24 cellular contexts compared by ENCODE assay signal in genomic region chr12:91937033-91937432, GRCh38.
"Had no signal": no experiment of that assay in that cellular context is flagged by ENCODE, and none has a peak within 500 bp of the region (broad histone marks: within the 10 kb centered on the region; RNA-seq: fewer than 3 reads in every experiment).

No MANE protein-coding gene starts in this region.

- ATAC-seq: effector memory CD8-positive, alpha-beta T cell; gastroesophageal sphincter; heart left ventricle; left ventricle myocardium superior; lower lobe of right lung; naive thymus-derived CD8-positive, alpha-beta T cell; pancreas; right cardiac atrium; stimulated activated memory B cell treated with anti-CD40 and anti-IgM and Interleukin-4, amounts not matched to agents 10 μg/mL and 1 μg/mL and 100 μg/mL, for 72 hours; stimulated activated naive CD8-positive, alpha-beta T cell treated with anti-CD3 and anti-CD28 coated beads, Interleukin-15, Interleukin-2, amounts not matched to agents 100 U/mL and 50 U/mL, for 24 hours had no signal

- H3K4me3 ChIP-seq: gastroesophageal sphincter, heart left ventricle, hepatocyte, lower lobe of right lung, pancreas, sigmoid colon, spleen, testis, tibial artery had no signal

- H3K27me3 Mint-ChIP-seq: effector memory CD8-positive, alpha-beta T cell; naive thymus-derived CD8-positive, alpha-beta T cell; stimulated activated memory B cell treated with anti-CD40 and anti-IgM and Interleukin-4, amounts not matched to agents 10 μg/mL and 1 μg/mL and 100 μg/mL, for 72 hours; type B pancreatic cell had no signal

- H3K9me3 Mint-ChIP-seq: effector memory CD8-positive, alpha-beta T cell; nephron progenitor cell had no signal

- H3K36me3 Mint-ChIP-seq: type B pancreatic cell had no signal

- H3K4me1 ChIP-seq: gastroesophageal sphincter, heart left ventricle, lower lobe of right lung, sigmoid colon, testis, tibial artery had no signal

- H3K27ac ChIP-seq: gastroesophageal sphincter, heart left ventricle, hepatocyte, lower lobe of right lung, pancreas, sigmoid colon, spleen, testis, tibial artery had no signal

- H2AFZ ChIP-seq: hepatocyte had no signal

- H3K4me3 Mint-ChIP-seq: effector memory CD8-positive, alpha-beta T cell; naive thymus-derived CD8-positive, alpha-beta T cell; nephron progenitor cell; stimulated activated memory B cell treated with anti-CD40 and anti-IgM and Interleukin-4, amounts not matched to agents 10 μg/mL and 1 μg/mL and 100 μg/mL, for 72 hours; type B pancreatic cell had no signal

- H3K9me3 ChIP-seq: gastroesophageal sphincter, heart left ventricle, lower lobe of right lung, pancreas, sigmoid colon, testis, tibial artery had no signal

- H3K27ac Mint-ChIP-seq: effector memory CD8-positive, alpha-beta T cell; stimulated activated memory B cell treated with anti-CD40 and anti-IgM and Interleukin-4, amounts not matched to agents 10 μg/mL and 1 μg/mL and 100 μg/mL, for 72 hours; type B pancreatic cell had no signal

- H3K36me3 ChIP-seq: gastroesophageal sphincter, heart left ventricle, lower lobe of right lung, pancreas, sigmoid colon, spleen, tibial artery had no signal

- DNase-seq: cerebellar nuclear complex; cortex of kidney; effector memory CD8-positive, alpha-beta T cell; foreskin fibroblast; heart left ventricle; kidney glomerular epithelial cell; left ventricle myocardium superior; lower lobe of right lung; naive thymus-derived CD8-positive, alpha-beta T cell; nephron progenitor cell; occipital lobe; pancreas; right cardiac atrium; sigmoid colon; spleen; stimulated activated CD4-positive, alpha-beta T cell treated with anti-CD3 and anti-CD28 coated beads, Interleukin-4, amount 100 ng/mL, for 4 hours; stimulated activated naive CD8-positive, alpha-beta T cell treated with anti-CD3 and anti-CD28 coated beads, Interleukin-15, Interleukin-2, amounts not matched to agents 100 U/mL and 50 U/mL, for 24 hours; substantia nigra; testis; tibial artery had no signal

- H3K79me2 ChIP-seq: hepatocyte had no signal

- H3K4me2 ChIP-seq: hepatocyte had no signal

- H3K27me3 ChIP-seq: gastroesophageal sphincter, heart left ventricle, hepatocyte, pancreas, sigmoid colon, spleen, testis, tibial artery had no signal
